In the genomic region with DNA sequence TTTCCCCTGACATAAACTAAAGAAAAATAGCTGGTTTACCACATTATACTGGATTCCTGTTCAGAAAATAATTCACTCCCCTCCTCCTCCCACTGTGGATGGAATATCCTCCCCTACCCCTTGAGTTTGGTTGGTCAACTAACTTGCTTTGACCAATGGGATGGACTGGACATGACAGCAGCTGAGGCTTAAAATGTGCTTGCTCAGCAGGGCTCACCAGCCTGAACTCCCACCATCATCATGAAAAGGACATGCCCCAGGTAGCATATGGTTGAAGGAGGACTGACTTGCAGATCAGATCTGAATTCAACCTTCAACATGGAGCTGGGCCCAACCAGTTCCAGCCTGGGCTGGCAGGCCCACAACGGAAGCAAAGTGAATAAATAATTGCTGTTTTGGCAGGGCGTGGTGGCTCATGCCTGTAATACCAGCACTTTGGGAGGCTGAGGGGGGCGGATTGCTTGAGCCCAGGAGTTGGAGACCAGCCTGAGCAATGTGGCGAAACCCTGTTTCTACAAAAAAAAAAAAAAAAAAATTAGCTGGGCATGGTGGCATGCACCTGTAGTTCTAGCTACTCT, we compare ENCODE assay signal across 21 cellular contexts.
DNase-seq lines count a peak whose midpoint lies in the region; ATAC-seq and TF ChIP-seq lines count a peak whose summit lies in the region.
"Had no signal": no experiment of that assay in that cellular context is flagged by ENCODE, and none has a peak within 500 bp of the region (broad histone marks: within the 10 kb centered on the region; RNA-seq: fewer than 3 reads in every experiment).

No MANE protein-coding gene starts in this region.

- intact Hi-C loops in transverse colon (cut with DNase I; ENCODE audit: low total_unique reads) = no loop called here
- intact Hi-C loops in mucosa of descending colon (cut with DNase I, micrococcal nuclease) = no loop called here

- peak overlapping the region; percentile 52; the same call in 1 of the 2 replicates for H3K27ac Mint-ChIP-seq in GM23338
- H3K27ac Mint-ChIP-seq in nephron progenitor cell = peak overlapping the region; percentile 93
- H3K27ac Mint-ChIP-seq: CD8-positive, alpha-beta memory T cell had no signal

- H4K20me1 ChIP-seq in DND-41 (ENCODE audit: insufficient read depth, low read length) (no peaks in the 10 kb centered on the region), GM23338 (replicated peaks; ENCODE audit: insufficient read depth) (no peaks in the 10 kb centered on the region)

- H3K27me3 ChIP-seq in DND-41 (ENCODE audit: insufficient read depth, low read length, poor library complexity) = no peaks in the 10 kb centered on the region
- no peaks in the 10 kb centered on the region for H3K27me3 ChIP-seq in GM23338 (ENCODE audit: insufficient read depth)
- H3K27me3 ChIP-seq in transverse colon = no peaks in the 10 kb centered on the region
- H3K27me3 ChIP-seq: SJSA1 had no signal

- H3K36me3 ChIP-seq in DND-41 (ENCODE audit: insufficient read depth, low read length) (no peaks in the 10 kb centered on the region), GM23338 (ENCODE audit: insufficient read depth) (no peaks in the 10 kb centered on the region), transverse colon (no peaks in the 10 kb centered on the region), mucosa of descending colon (ENCODE audit: low read depth) (no peaks in the 10 kb centered on the region)
- H3K36me3 ChIP-seq: SJSA1 had no signal

- H3F3A ChIP-seq in GM23338 (replicated peaks; ENCODE audit: low read depth) = no peaks in the 10 kb centered on the region

- H3K9me3 ChIP-seq in DND-41 (ENCODE audit: insufficient read depth, low read length, severe bottlenecking) (no peaks in the 10 kb centered on the region), transverse colon (no peaks in the 10 kb centered on the region), mucosa of descending colon (no peaks in the 10 kb centered on the region)
- H3K9me3 ChIP-seq: SJSA1 had no signal

- no peaks in the 10 kb centered on the region for H3K9me2 ChIP-seq in GM23338 (ENCODE audit: insufficient read depth)

- no peak overlapping the region for H3K4me2 ChIP-seq in DND-41 (ENCODE audit: insufficient read depth, low read length)
- no peak overlapping the region for H3K4me2 ChIP-seq in GM23338
- H3K4me2 ChIP-seq: KMS-11 had no signal

- H3K9me3 Mint-ChIP-seq in GM23338 = no peaks in the 10 kb centered on the region
- H3K9me3 Mint-ChIP-seq in nephron progenitor cell = peaks cover 4% of the 10 kb centered on the region
- H3K9me3 Mint-ChIP-seq: CD8-positive, alpha-beta memory T cell had no signal

- no peak for TF ChIP-seq EP300 in transverse colon (IDR thresholded peaks at IDR 0.05; ENCODE audit: low read depth)

- H3K4me3 ChIP-seq in DND-41 (ENCODE audit: low read depth in 1 of 2, low read length in 2 of 2) (no peak overlapping the region), GM23338 (no peak overlapping the region), transverse colon (no peak overlapping the region), mucosa of descending colon (no peak overlapping the region)
- H3K4me3 ChIP-seq: SJSA1 had no signal

- H3K9ac ChIP-seq in DND-41 (ENCODE audit: low read depth, low read length) = no peak overlapping the region
- H3K9ac ChIP-seq: KMS-11 had no signal

- no peak for TF ChIP-seq CTCF in DND-41 (IDR thresholded peaks at IDR 0.05; ENCODE audit: borderline replicate concordance, extremely low read depth, low read length, poor library complexity, severe bottlenecking)
- TF ChIP-seq CTCF in GM23338 (conservative IDR thresholded peaks at IDR 0.05; ENCODE audit: low read depth in 2 of 2) = no peak
- TF ChIP-seq CTCF in nephron progenitor cell (IDR thresholded peaks at IDR 0.05) = no peak
- TF ChIP-seq CTCF in transverse colon (IDR thresholded peaks at IDR 0.05) = no peak
- no peak for TF ChIP-seq CTCF in mucosa of descending colon (IDR thresholded peaks at IDR 0.05)

- no peak for DNase-seq in DND-41
- DNase-seq in GM23338 (ENCODE audit: low spot score) = no peak
- peak; percentile 39 for DNase-seq in cerebellum (ENCODE audit: low spot score)
- DNase-seq in nephron progenitor cell = no peak
- no peak for DNase-seq in transverse colon
- no peak for DNase-seq in mucosa of descending colon
- DNase-seq: Calu3; CD8-positive, alpha-beta memory T cell; DMS79; GOT3; NCI-H1417; NCI-H1694 treated with DMSO at 0.1 percent for 48 hours; NCI-H2081 treated with DMSO at 0.1 percent for 48 hours; NCI-H2171 treated with DMSO at 0.1 percent for 48 hours; NCI-H526 treated with DMSO at 0.1 percent for 48 hours; OCI-M1; T-helper 1 cell had no signal

- no peaks in the 10 kb centered on the region for H3K27me3 Mint-ChIP-seq in GM23338 (ENCODE audit: insufficient read depth, low read depth, poor library complexity)
- no peaks in the 10 kb centered on the region for H3K27me3 Mint-ChIP-seq in nephron progenitor cell (ENCODE audit: low read depth, poor library complexity)

- no peak overlapping the region for H2AFZ ChIP-seq in DND-41 (ENCODE audit: low read depth, low read length)
- no peak overlapping the region for H2AFZ ChIP-seq in GM23338

- 0 out of 2 replicates have a peak overlapping the region, but pooled peaks have one; percentile 12 for H3K27ac ChIP-seq in DND-41 (ENCODE audit: low read length)
- H3K27ac ChIP-seq in GM23338 (ENCODE audit: low read depth) = no peak overlapping the region
- H3K27ac ChIP-seq in transverse colon = no peak overlapping the region
- H3K27ac ChIP-seq: KMS-11, SJSA1 had no signal

- WGBS in transverse colon (ENCODE audit: low coverage in 1 of 2), 2 donors = 80 to 82% methylated on average over 1 to 4 of the region's 4 CpGs

- no peak for ATAC-seq in DND-41 (ENCODE audit: insufficient read depth, low read depth)
- no peak for ATAC-seq in GM23338
- ATAC-seq in mucosa of descending colon = no peak
- ATAC-seq in HG03097 (IDR thresholded peaks at IDR 0.05; ENCODE audit: low FRiP score, unreplicated experiment) = no peak
- ATAC-seq: HCT116 had no signal

- H3K4me1 ChIP-seq in DND-41 (ENCODE audit: insufficient read depth, low read length) = peaks cover 21% of the 10 kb centered on the region
- H3K4me1 ChIP-seq in GM23338 (ENCODE audit: insufficient read depth) = no peaks in the 10 kb centered on the region
- H3K4me1 ChIP-seq in transverse colon = peaks cover 0 to 8% (median 2%) of the 10 kb centered on the region in 4 donors
- no peaks in the 10 kb centered on the region for H3K4me1 ChIP-seq in mucosa of descending colon (ENCODE audit: low read depth)

- TF ChIP-seq POLR2A in transverse colon (IDR thresholded peaks at IDR 0.05) = no peak

- H3K79me2 ChIP-seq in DND-41 (ENCODE audit: insufficient read depth, low read length) = no peaks in the 10 kb centered on the region
- H3K79me2 ChIP-seq in GM23338 (replicated peaks; ENCODE audit: insufficient read depth) = no peaks in the 10 kb centered on the region

- H3K4me3 Mint-ChIP-seq in GM23338 (no peak overlapping the region), nephron progenitor cell (no peak overlapping the region)
- H3K4me3 Mint-ChIP-seq: CD8-positive, alpha-beta memory T cell had no signal

- in situ Hi-C loops in transverse colon (cut with MboI; ENCODE audit: low pct_ligation_motif_present in 1 of 4, low pct_unique_long_range_greater_than_20kb in 1 of 4, low sequenced_read_pairs in 3 of 4) = no loop called here

- no peaks in the 10 kb centered on the region for H3K36me3 Mint-ChIP-seq in GM23338 (ENCODE audit: low read depth)
- peaks cover 45% of the 10 kb centered on the region for H3K36me3 Mint-ChIP-seq in nephron progenitor cell (ENCODE audit: low read depth)
- H3K36me3 Mint-ChIP-seq: CD8-positive, alpha-beta memory T cell had no signal

- no peaks in the 10 kb centered on the region for H3K4me1 Mint-ChIP-seq in GM23338
- peaks cover 29% of the 10 kb centered on the region for H3K4me1 Mint-ChIP-seq in nephron progenitor cell

TF ChIP-seq in GM23338, 12 proteins besides CTCF, POLR2A, EP300 and RAD21 (continues in another document):
- no peak for TF ChIP-seq CREB1 (CRISPR knock-in tag; IDR thresholded peaks at IDR 0.05; ENCODE audit: low read depth)
- no peak for TF ChIP-seq STAT1 (IDR thresholded peaks at IDR 0.05; ENCODE audit: unreplicated experiment)
- TF ChIP-seq JUNB (IDR thresholded peaks at IDR 0.05; ENCODE audit: unreplicated experiment) = no peak
- TF ChIP-seq, protein P1, sequence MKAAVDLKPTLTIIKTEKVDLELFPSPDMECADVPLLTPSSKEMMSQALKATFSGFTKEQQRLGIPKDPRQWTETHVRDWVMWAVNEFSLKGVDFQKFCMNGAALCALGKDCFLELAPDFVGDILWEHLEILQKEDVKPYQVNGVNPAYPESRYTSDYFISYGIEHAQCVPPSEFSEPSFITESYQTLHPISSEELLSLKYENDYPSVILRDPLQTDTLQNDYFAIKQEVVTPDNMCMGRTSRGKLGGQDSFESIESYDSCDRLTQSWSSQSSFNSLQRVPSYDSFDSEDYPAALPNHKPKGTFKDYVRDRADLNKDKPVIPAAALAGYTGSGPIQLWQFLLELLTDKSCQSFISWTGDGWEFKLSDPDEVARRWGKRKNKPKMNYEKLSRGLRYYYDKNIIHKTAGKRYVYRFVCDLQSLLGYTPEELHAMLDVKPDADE (IDR thresholded peaks at IDR 0.05) = no peak
- TF ChIP-seq EZH2 (IDR thresholded peaks at IDR 0.05; ENCODE audit: low read depth, unreplicated experiment) = no peak
- TF ChIP-seq, protein P2, sequence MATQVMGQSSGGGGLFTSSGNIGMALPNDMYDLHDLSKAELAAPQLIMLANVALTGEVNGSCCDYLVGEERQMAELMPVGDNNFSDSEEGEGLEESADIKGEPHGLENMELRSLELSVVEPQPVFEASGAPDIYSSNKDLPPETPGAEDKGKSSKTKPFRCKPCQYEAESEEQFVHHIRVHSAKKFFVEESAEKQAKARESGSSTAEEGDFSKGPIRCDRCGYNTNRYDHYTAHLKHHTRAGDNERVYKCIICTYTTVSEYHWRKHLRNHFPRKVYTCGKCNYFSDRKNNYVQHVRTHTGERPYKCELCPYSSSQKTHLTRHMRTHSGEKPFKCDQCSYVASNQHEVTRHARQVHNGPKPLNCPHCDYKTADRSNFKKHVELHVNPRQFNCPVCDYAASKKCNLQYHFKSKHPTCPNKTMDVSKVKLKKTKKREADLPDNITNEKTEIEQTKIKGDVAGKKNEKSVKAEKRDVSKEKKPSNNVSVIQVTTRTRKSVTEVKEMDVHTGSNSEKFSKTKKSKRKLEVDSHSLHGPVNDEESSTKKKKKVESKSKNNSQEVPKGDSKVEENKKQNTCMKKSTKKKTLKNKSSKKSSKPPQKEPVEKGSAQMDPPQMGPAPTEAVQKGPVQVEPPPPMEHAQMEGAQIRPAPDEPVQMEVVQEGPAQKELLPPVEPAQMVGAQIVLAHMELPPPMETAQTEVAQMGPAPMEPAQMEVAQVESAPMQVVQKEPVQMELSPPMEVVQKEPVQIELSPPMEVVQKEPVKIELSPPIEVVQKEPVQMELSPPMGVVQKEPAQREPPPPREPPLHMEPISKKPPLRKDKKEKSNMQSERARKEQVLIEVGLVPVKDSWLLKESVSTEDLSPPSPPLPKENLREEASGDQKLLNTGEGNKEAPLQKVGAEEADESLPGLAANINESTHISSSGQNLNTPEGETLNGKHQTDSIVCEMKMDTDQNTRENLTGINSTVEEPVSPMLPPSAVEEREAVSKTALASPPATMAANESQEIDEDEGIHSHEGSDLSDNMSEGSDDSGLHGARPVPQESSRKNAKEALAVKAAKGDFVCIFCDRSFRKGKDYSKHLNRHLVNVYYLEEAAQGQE (IDR thresholded peaks at IDR 0.05; ENCODE audit: unreplicated experiment) = no peak
- TF ChIP-seq ZNF114 (CRISPR knock-in tag; IDR thresholded peaks at IDR 0.05) = no peak
